In the genomic region with DNA sequence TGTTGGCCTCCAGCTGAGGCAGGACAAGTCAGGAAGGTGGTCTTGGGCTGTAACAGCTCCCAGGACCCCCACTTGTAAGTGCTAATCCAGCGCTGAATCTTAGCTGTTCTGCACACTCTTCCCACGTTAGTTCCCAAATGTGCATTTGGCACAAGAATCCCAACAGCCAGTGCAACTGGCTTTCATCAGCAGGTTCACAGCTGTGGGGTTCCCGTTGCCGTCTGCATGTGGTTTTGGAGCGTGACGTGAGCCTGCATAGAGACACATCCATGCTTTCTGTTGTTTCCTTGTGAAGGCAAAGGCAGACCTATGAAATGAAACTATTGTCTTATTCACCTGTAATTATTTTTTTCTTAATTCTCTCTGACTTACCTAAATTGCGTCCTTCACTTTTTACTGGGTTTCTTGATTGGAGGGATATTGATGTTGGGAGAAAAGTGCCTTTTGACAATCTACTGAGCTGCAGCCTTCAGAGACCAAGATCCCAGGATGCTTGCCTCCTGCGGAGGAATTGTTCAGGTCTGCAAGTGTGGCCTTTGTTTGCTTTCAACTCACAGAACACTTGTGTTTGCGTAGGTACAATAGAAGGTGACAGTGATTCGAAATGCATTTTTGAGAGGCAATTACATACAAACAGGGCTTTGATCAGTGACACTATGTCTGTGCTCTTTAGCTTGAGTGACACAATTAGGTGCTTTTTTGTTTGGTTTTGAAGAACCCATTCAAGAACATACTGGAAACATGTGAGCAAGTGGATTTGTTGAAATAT, we compare ENCODE assay signal across 20 cellular contexts.
DNase-seq lines count a peak whose midpoint lies in the region; ATAC-seq lines count a peak whose summit lies in the region.
"Had no signal": no experiment of that assay in that cellular context is flagged by ENCODE, and none has a peak within 500 bp of the region (broad histone marks: within the 10 kb centered on the region; RNA-seq: fewer than 3 reads in every experiment).

No MANE protein-coding gene starts in this region.

- H3K4me3 ChIP-seq in HUES64 (ENCODE audit: low read length) (no peak overlapping the region), NT2/D1 (ENCODE audit: insufficient read length, low read depth) (no peak overlapping the region), right cardiac atrium (ENCODE audit: low read length) (no peak overlapping the region)
- H3K4me3 ChIP-seq: BLaER1 had no signal

- WGBS in HUES64 = 82% methylated on average over 10 of the region's 10 CpGs
- 81% methylated on average over 10 of the region's 10 CpGs for WGBS in right cardiac atrium

- H3K4me1 ChIP-seq in HUES64 (ENCODE audit: insufficient read depth, low read length) = peaks cover 19% of the 10 kb centered on the region
- H3K4me1 ChIP-seq in NT2/D1 (ENCODE audit: insufficient read depth, insufficient read length) = no peaks in the 10 kb centered on the region
- H3K4me1 ChIP-seq in right cardiac atrium (ENCODE audit: control insufficient read depth, insufficient read depth, low read length) = no peaks in the 10 kb centered on the region
- H3K4me1 ChIP-seq: BLaER1 had no signal

- H3K36me3 ChIP-seq in HUES64 (ENCODE audit: insufficient read depth, low read length) (no peaks in the 10 kb centered on the region), NT2/D1 (ENCODE audit: insufficient read depth, insufficient read length, low read length) (no peaks in the 10 kb centered on the region)
- H3K36me3 ChIP-seq: BLaER1 had no signal

- peak in 1 of 2 donors; percentile 23 for ATAC-seq in right cardiac atrium
- ATAC-seq in GM19455 (IDR thresholded peaks at IDR 0.05; ENCODE audit: unreplicated experiment) = no peak
- ATAC-seq in HG03039 (IDR thresholded peaks at IDR 0.05; ENCODE audit: unreplicated experiment) = no peak
- ATAC-seq: activated CD4-positive, CD25-positive, alpha-beta regulatory T cell treated with anti-CD3 and anti-CD28 coated beads, Interleukin-2, amount 50 U/mL, for 24 hours; activated T-cell treated with anti-CD3 and anti-CD28 coated beads, Interleukin-2, amount 50 U/mL, for 4 hours had no signal

- H3K9me3 ChIP-seq in HUES64 (ENCODE audit: insufficient read depth, low read depth, low read length) (no peaks in the 10 kb centered on the region), NT2/D1 (ENCODE audit: insufficient read depth, low read length) (no peaks in the 10 kb centered on the region), right cardiac atrium (ENCODE audit: control insufficient read depth, low read length) (no peaks in the 10 kb centered on the region)
- H3K9me3 ChIP-seq: BLaER1 had no signal

- intact Hi-C loops in right cardiac atrium (cut with DNase I) = no loop called here

- DNase-seq in COR-L47 (lab: John Stamatoyannopoulos, UW) = peak; percentile 10
- DNase-seq in NT2/D1 (ENCODE audit: low read depth, low spot score) = peak; percentile 20
- peak in 2 of 3 donors; percentile 59 to 61 for DNase-seq in right cardiac atrium
- DNase-seq in substantia nigra (lab: John Stamatoyannopoulos, UW) = no peak
- DNase-seq in dedifferentiated amniotic fluid mesenchymal stem cell (ENCODE audit: extremely low spot score) = no peak
- DNase-seq: ACHN; activated naive CD4-positive, alpha-beta T cell treated with anti-CD3 and anti-CD28 coated beads for 36 hours; activated T-cell treated with anti-CD3 and anti-CD28 coated beads, Interleukin-2, amount 50 U/mL, for 4 hours; amniotic stem cell; EL; head of caudate nucleus; immature natural killer cell; midbrain; NCI-H446 treated with DMSO at 0.1 percent for 48 hours; nephron progenitor cell had no signal

- peak overlapping the region; percentile 27; the same call in 1 of the 2 replicates for H3K27ac ChIP-seq in HUES64 (ENCODE audit: low read depth, low read length)
- no peak overlapping the region for H3K27ac ChIP-seq in right cardiac atrium (ENCODE audit: low read length)
- no peak overlapping the region for H3K27ac ChIP-seq in substantia nigra (ENCODE audit: low read depth, low read length, poor library complexity, severe bottlenecking)
- H3K27ac ChIP-seq: BLaER1 had no signal

- H3K9ac ChIP-seq in HUES64 (ENCODE audit: low read depth, low read length) (no peak overlapping the region), NT2/D1 (ENCODE audit: insufficient read length, low read depth) (no peak overlapping the region)
- H3K9ac ChIP-seq: BLaER1 had no signal

- H3K27me3 ChIP-seq in HUES64 (ENCODE audit: insufficient read depth, low read length) (no peaks in the 10 kb centered on the region), NT2/D1 (ENCODE audit: insufficient read depth, insufficient read length) (no peaks in the 10 kb centered on the region), right cardiac atrium (ENCODE audit: control insufficient read depth, insufficient read depth) (no peaks in the 10 kb centered on the region)
- H3K27me3 ChIP-seq: BLaER1 had no signal

Comparison
In these comparisons a context has a peak if more than half of its experiments do, and no peak if none do; other contexts are left out.
1. DNase-seq: peak in COR-L47 (single experiment), NT2/D1 (single experiment) and right cardiac atrium (2 of 3); none in substantia nigra (0 of 49) and dedifferentiated amniotic fluid mesenchymal stem cell (single experiment).